Comparison of ENCODE assay signal across 8 cellular contexts in genomic region chr4:25312496-25313193, GRCh38. TPM values are rescaled to one million over a fixed set of nuclear protein-coding genes. Genes with fewer than 3 reads are reported as not detected.
A peak's percentile ranks its signal among the peaks of the same experiment; 100 is the strongest.
DNase-seq lines count a peak whose midpoint lies in the region; ATAC-seq, FAIRE-seq and TF ChIP-seq lines count a peak whose summit lies in the region.

A gene with protein sequence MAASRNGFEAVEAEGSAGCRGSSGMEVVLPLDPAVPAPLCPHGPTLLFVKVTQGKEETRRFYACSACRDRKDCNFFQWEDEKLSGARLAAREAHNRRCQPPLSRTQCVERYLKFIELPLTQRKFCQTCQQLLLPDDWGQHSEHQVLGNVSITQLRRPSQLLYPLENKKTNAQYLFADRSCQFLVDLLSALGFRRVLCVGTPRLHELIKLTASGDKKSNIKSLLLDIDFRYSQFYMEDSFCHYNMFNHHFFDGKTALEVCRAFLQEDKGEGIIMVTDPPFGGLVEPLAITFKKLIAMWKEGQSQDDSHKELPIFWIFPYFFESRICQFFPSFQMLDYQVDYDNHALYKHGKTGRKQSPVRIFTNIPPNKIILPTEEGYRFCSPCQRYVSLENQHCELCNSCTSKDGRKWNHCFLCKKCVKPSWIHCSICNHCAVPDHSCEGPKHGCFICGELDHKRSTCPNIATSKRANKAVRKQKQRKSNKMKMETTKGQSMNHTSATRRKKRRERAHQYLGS (plus strand): TSS chr4:25312774. CDS start chr4:25312810, 36 bp downstream.

- 0 out of 2 replicates have a peak, but pooled peaks cover 1% of the 10 kb centered on the region for H3K23me2 ChIP-seq in H1 (ENCODE audit: low read depth, low read length)

- H3K4ac ChIP-seq in H1 (replicated peaks; ENCODE audit: insufficient read length, low read depth, low read length) = no peak within 1 kb of the TSS

- no peak within 1 kb of the TSS for H2BK12ac ChIP-seq in H1 (ENCODE audit: low read depth, low read length)

- peak within 1 kb of the TSS; percentile 38 to 66 for H3K4me2 ChIP-seq in H1 (ENCODE audit: insufficient read depth in 1 of 2, low read depth in 2 of 2, low read length in 2 of 2)

- peak within 1 kb of the TSS; percentile 92; the same call in 1 of the 2 replicates for H2BK5ac ChIP-seq in H1 (ENCODE audit: low read depth, low read length)

- peak within 1 kb of the TSS; percentile 61 to 93 (median 90) for H3K4me3 ChIP-seq in H1 (ENCODE audit: extremely low read depth in 1 of 4, insufficient read depth in 2 of 4, low read depth in 3 of 4, low read length in 4 of 4)
- H3K4me3 ChIP-seq in mesodermal cell (ENCODE audit: extremely low read depth, insufficient read depth, low read length, poor library complexity, severe bottlenecking) = peak within 1 kb of the TSS; percentile 80

- H3K79me1 ChIP-seq in H1 (ENCODE audit: low read depth, low read length) = no peaks in the 10 kb centered on the region

- peak within 1 kb of the TSS; percentile 65 for H3K18ac ChIP-seq in H1 (ENCODE audit: extremely low read depth, low read length)

- peak; percentile 81 for ATAC-seq in GM21360 (IDR thresholded peaks at IDR 0.05; ENCODE audit: unreplicated experiment)

- peak within 1 kb of the TSS; percentile 98 for H2AFZ ChIP-seq in H1 (ENCODE audit: low read length)

- H3K4me1 ChIP-seq in H1 (replicated peaks in 1 of 4; ENCODE audit: control insufficient read depth in 3 of 4, insufficient read depth in 4 of 4, low read length in 3 of 4) (no peaks in the 10 kb centered on the region; a peak in 1 of 7 replicates), mesodermal cell (ENCODE audit: control insufficient read depth, insufficient read depth, low read length, poor library complexity, severe bottlenecking) (no peaks in the 10 kb centered on the region)

- peak within 1 kb of the TSS; percentile 99 for H4K8ac ChIP-seq in H1 (ENCODE audit: extremely low read depth, insufficient read depth, low read length)

- 3% methylated on average over 36 of the region's 40 CpGs; no CpG with 5 or more reads in 1 of the 2 experiments for whole genome bisulfite sequencing in H1 (ENCODE audit: extremely low coverage in 1 of 2, insufficient coverage in 1 of 2, insufficient read length in 1 of 2, insufficient replicate concordance in 2 of 2, low coverage in 1 of 2, low lambda C conversion rate in 2 of 2, missing lambda C conversion rate in 1 of 2), 2 experiments
- 1% methylated on average over 21 to 25 of the region's 40 CpGs for WGBS in mesodermal cell (ENCODE audit: insufficient coverage in 2 of 2), 2 experiments

- peak within 1 kb of the TSS; percentile 88 for H4K5ac ChIP-seq in H1 (ENCODE audit: insufficient read length, low read depth, low read length)

- no peak; a peak in 1 of 3 replicates for TF ChIP-seq EP300 in H1 (IDR thresholded peaks at IDR 0.05; ENCODE audit: borderline replicate concordance in 1 of 2, low read depth in 2 of 2, low read length in 2 of 2)

- peak within 1 kb of the TSS; percentile 73 to 96 (median 94) for H3K9ac ChIP-seq in H1 (replicated peaks in 1 of 4; ENCODE audit: extremely low read depth in 1 of 4, low read depth in 3 of 4, low read length in 3 of 4)

- no peak within 1 kb of the TSS for H2BK20ac ChIP-seq in H1 (ENCODE audit: low read length)

- H3K9me3 ChIP-seq in H1 (ENCODE audit: insufficient read depth in 2 of 2, low read depth in 1 of 2, low read length in 1 of 2) (no peaks in the 10 kb centered on the region), mesodermal cell (ENCODE audit: control insufficient read depth, low read length) (no peaks in the 10 kb centered on the region)

- H3K23ac ChIP-seq in H1 (ENCODE audit: insufficient read length) = no peak within 1 kb of the TSS

- peak; percentile 92 to 99 (median 99) for TF ChIP-seq CTCF in H1 (IDR thresholded peaks at IDR 0.05; ENCODE audit: control extremely low read depth in 1 of 3, insufficient read depth in 1 of 3, low read depth in 1 of 3, low read length in 3 of 3)

- H3K79me2 ChIP-seq in H1 (ENCODE audit: control insufficient read depth in 1 of 2, insufficient read depth in 2 of 2, low read length in 2 of 2) = no peaks in the 10 kb centered on the region

- H3K27me3 ChIP-seq in H1 (replicated peaks in 1 of 4; ENCODE audit: control insufficient read depth in 3 of 4, extremely low read depth in 1 of 4, insufficient read depth in 3 of 4, low read length in 3 of 4) = no peaks in the 10 kb centered on the region; a peak in 1 of 7 replicates

- peak within 1 kb of the TSS; percentile 89 for H3K27ac ChIP-seq in H1 (ENCODE audit: low read depth, low read length)
- H3K27ac ChIP-seq in mesodermal cell (ENCODE audit: low read depth, low read length, severe bottlenecking) = peak within 1 kb of the TSS; percentile 87

- H2BK120ac ChIP-seq in H1 (replicated peaks; ENCODE audit: low read depth, low read length) = no peak within 1 kb of the TSS

- H2BK15ac ChIP-seq in H1 (ENCODE audit: low read length) = no peak within 1 kb of the TSS

- H3K36me3 ChIP-seq in H1 (ENCODE audit: control insufficient read depth in 2 of 4, insufficient read depth in 4 of 4, low read length in 3 of 4) (no peaks in the 10 kb centered on the region; a peak in 1 of 8 replicates), mesodermal cell (ENCODE audit: control insufficient read depth, insufficient read depth, low read length) (peaks cover 18% of the 10 kb centered on the region)

- peak; percentile 88 for DNase-seq in Caki2 (ENCODE audit: low read depth)
- peak; percentile 88 for DNase-seq in HT1080 (ENCODE audit: low read depth)
- peak; percentile 75 to 86 for DNase-seq in NOMO-1 (lab: John Stamatoyannopoulos, UW; ENCODE audit: unreplicated experiment in 2 of 2)
- peak; percentile 84 to 94 for DNase-seq in H1 (ENCODE audit: low read depth in 1 of 2, low spot score in 2 of 2)
- DNase-seq in stimulated activated CD8-positive, alpha-beta memory T cell treated with anti-CD3 and anti-CD28 coated beads, Interleukin-15, amount 100 ng/mL, for 4 hours (ENCODE audit: low read depth in 2 of 2) = peak; percentile 76 to 82

- in situ Hi-C loops in Caki2 (cut with HindIII; ENCODE audit: low pct_unique_long_range_greater_than_20kb, low sequenced_read_pairs) = no loop called here

- no peak within 1 kb of the TSS for H3K14ac ChIP-seq in H1 (ENCODE audit: insufficient read length)

- H4K91ac ChIP-seq in H1 (replicated peaks; ENCODE audit: insufficient read length, low read length) = no peak within 1 kb of the TSS

- peak; percentile 45 to 62; a peak in 3 of 4 replicates for TF ChIP-seq RAD21 in H1 (IDR thresholded peaks at IDR 0.05 in 1 of 2, conservative IDR thresholded peaks at IDR 0.05 in 1 of 2; ENCODE audit: low read depth in 2 of 2, low read length in 2 of 2)

- CTCF ChIA-PET in activated CD8-positive, alpha-beta memory T cell treated with anti-CD3 and anti-CD28 coated beads for 36 hours (lab: Charles Lee) = interaction anchor here (0.6 to 3.5 kb wide), 25 partner anchors 9 to 717 kb away, joined by 3 to 22 read pairs (median 4); partner anchors contain the start of genes ANAPC4, PI4K2B and SEPSECS
- CTCF ChIA-PET in H1 (lab: Charles Lee; ENCODE audit: partially characterized antibody) = interaction anchor here (0.5 to 4.3 kb wide), 59 partner anchors 8 to 1097 kb away, joined by 3 to 47 read pairs (median 4); partner anchors contain the start of gene SEPSECS

- H4K20me1 ChIP-seq in H1 (replicated peaks in 1 of 2; ENCODE audit: control insufficient read depth in 1 of 2, insufficient read depth in 2 of 2, low read length in 2 of 2) = no peaks in the 10 kb centered on the region

- POLR2A ChIA-PET in activated CD8-positive, alpha-beta memory T cell treated with anti-CD3 and anti-CD28 coated beads for 36 hours (lab: Charles Lee) = interaction anchor here (0.8 to 1.8 kb wide), 7 partner anchors 8 to 152 kb away, joined by 3 to 16 read pairs (median 6); partner anchors contain the start of genes ANAPC4, PI4K2B and SEPSECS
- POLR2A ChIA-PET in H1 (lab: Charles Lee; ENCODE audit: partially characterized antibody) = interaction anchor here (0.6 to 1.7 kb wide), 17 partner anchors 9 to 152 kb away, joined by 3 to 9 read pairs (median 4); partner anchors contain the start of genes ANAPC4 and SEPSECS

- peak; percentile 94 to 96 for TF ChIP-seq POLR2A in H1 (IDR thresholded peaks at IDR 0.05; ENCODE audit: control extremely low read depth in 1 of 2, low read depth in 2 of 2, low read length in 2 of 2)

- H3K56ac ChIP-seq in H1 (replicated peaks; ENCODE audit: insufficient read length, low read depth, low read length) = no peak within 1 kb of the TSS

- no peak within 1 kb of the TSS for H2AK5ac ChIP-seq in H1 (ENCODE audit: low read depth, low read length)

- no peak for FAIRE-seq in H1 (lab: Jason Lieb, UNC)

TF ChIP-seq in H1, 55 proteins besides CTCF, POLR2A, EP300 and RAD21 (continues in another document):
- TF ChIP-seq JUND (IDR thresholded peaks at IDR 0.05; ENCODE audit: low read length) (peak; percentile 69), YY1 (IDR thresholded peaks at IDR 0.05; ENCODE audit: low read depth, low read length) (peak; percentile 98), TBP (IDR thresholded peaks at IDR 0.05; ENCODE audit: low read depth, low read length) (peak; percentile 91), POLR2AphosphoS5 (IDR thresholded peaks at IDR 0.05; ENCODE audit: low read depth, low read length) (peak; percentile 95), JUN (IDR thresholded peaks at IDR 0.05; ENCODE audit: low read depth, low read length) (no peak)
- TF ChIP-seq, protein P1, sequence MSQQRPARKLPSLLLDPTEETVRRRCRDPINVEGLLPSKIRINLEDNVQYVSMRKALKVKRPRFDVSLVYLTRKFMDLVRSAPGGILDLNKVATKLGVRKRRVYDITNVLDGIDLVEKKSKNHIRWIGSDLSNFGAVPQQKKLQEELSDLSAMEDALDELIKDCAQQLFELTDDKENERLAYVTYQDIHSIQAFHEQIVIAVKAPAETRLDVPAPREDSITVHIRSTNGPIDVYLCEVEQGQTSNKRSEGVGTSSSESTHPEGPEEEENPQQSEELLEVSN (IDR thresholded peaks at IDR 0.05) = 0 out of 2 replicates have a peak, but pooled peaks have one; percentile 32

RNA-seq across cellular contexts. Expression of the gene that starts here (rescaled TPM):
- 10.1 and 13.4 TPM in 2 replicates for total RNA-seq in Caki2 (2014; rRNA removed; shearing (Covaris generic); ENCODE audit: low replicate concordance)
- 13.7 and 14.8 TPM in 2 replicates for total RNA-seq in HT1080 (2014; rRNA removed; shearing (Covaris generic))
- 12.3 and 13.0 TPM in 2 replicates for polyA plus RNA-seq in HT1080 (2015; cell fraction: cytosol; rRNA removed)
- polyA plus RNA-seq in HT1080 (2015; cell fraction: nucleus; rRNA removed) = 24.2 and 25.3 TPM in 2 replicates
- total RNA-seq in activated CD8-positive, alpha-beta memory T cell treated with anti-CD3 and anti-CD28 coated beads for 36 hours = 10 to 100 TPM; 15.3 to 15.9 TPM
- total RNA-seq in H1 (2021; fragmentation: NEBNext Ultra II Directional; extraction: Animal tissue kit (Norgen Biotek cat#: 25700)) = 10.8 and 12.5 TPM in 2 replicates
- polyA plus RNA-seq in H1 (2011; rRNA removed) = 7.4 and 9.8 TPM in 2 replicates
- 9.4 TPM for polyA plus RNA-seq in H1 (2011; cell fraction: cytosol; rRNA removed)
- 9.8 TPM for polyA plus RNA-seq in H1 (2011; cell fraction: nucleus; rRNA removed)
- 5.8 to 9.4 TPM (median 7.3 TPM) in 4 replicates for polyA plus RNA-seq in H1 (2012, experiment 1 of 2)
- polyA plus RNA-seq in H1 (2012, experiment 2 of 2) = 1.2 TPM
- polyA plus RNA-seq in H1 (2013, experiment 1 of 2) = 9.4 TPM
- 7.6 TPM for polyA plus RNA-seq in H1 (2013, experiment 2 of 2)
- polyA minus RNA-seq in H1 (2011; rRNA and poly(A)+ RNA removed) = 12.6 and 13.6 TPM in 2 replicates
- 8.2 TPM for polyA minus RNA-seq in H1 (2011; cell fraction: cytosol; rRNA and poly(A)+ RNA removed)
- polyA minus RNA-seq in H1 (2011; cell fraction: nucleus; rRNA and poly(A)+ RNA removed) = 32.8 TPM
- polyA plus RNA-seq in mesodermal cell (2013, experiment 1 of 2) = 12.2 TPM
- 11.7 TPM for polyA plus RNA-seq in mesodermal cell (2013, experiment 2 of 2)

Comparison
In these comparisons a context has a peak if more than half of its experiments do, and no peak if none do; other contexts are left out.
1. Peak in every context shown above with its lines: DNase-seq, ATAC-seq, H3K4me3 ChIP-seq and H3K27ac ChIP-seq.